20 cellular contexts compared by ENCODE assay signal in genomic region chr1:227903614-227904501, GRCh38. TPM values are rescaled to one million over a fixed set of nuclear protein-coding genes. Genes with fewer than 3 reads are reported as not detected.
A peak's percentile ranks its signal among the peaks of the same experiment; 100 is the strongest.
DNase-seq lines count a peak whose midpoint lies in the region; ATAC-seq, FAIRE-seq and TF ChIP-seq lines count a peak whose summit lies in the region.
"Had no signal": no experiment of that assay in that cellular context is flagged by ENCODE, and none has a peak within 500 bp of the region (broad histone marks: within the 10 kb centered on the region; RNA-seq: fewer than 3 reads in every experiment).

No MANE protein-coding gene starts in this region.

- POLR2A ChIA-PET in H1 (lab: Charles Lee; ENCODE audit: partially characterized antibody) = interaction anchor here (0.6 to 1.6 kb wide), 2 partner anchors 9 to 34 kb away, joined by 3 to 4 read pairs; no protein-coding TSS in a partner anchor

- H3K4me1 ChIP-seq in right atrium auricular region (no peaks in the 10 kb centered on the region), H1 (replicated peaks in 1 of 4; ENCODE audit: control insufficient read depth in 3 of 4, insufficient read depth in 4 of 4, low read length in 3 of 4) (peaks cover 0 to 11% (median 0%) of the 10 kb centered on the region in 4 experiments; a peak in 3 of 7 replicates), lower lobe of right lung (no peaks in the 10 kb centered on the region), spleen (no peaks in the 10 kb centered on the region)
- H3K4me1 ChIP-seq: HAP-1, Peyer's patch had no signal

- H3K4me2 ChIP-seq in H1 (ENCODE audit: insufficient read depth in 1 of 2, low read depth in 2 of 2, low read length in 2 of 2) = no peak overlapping the region

- H3K4ac ChIP-seq in H1 (replicated peaks; ENCODE audit: insufficient read length, low read depth, low read length) = no peak overlapping the region

- no peak for FAIRE-seq in H1 (lab: Jason Lieb, UNC)
- FAIRE-seq: D721Med, G401.6 had no signal

- intact Hi-C loops in Right ventricle myocardium inferior (cut with DNase I) = no loop called here
- intact Hi-C loops in lower lobe of right lung (cut with DNase I) = no loop called here
- intact Hi-C loops in spleen (cut with DNase I; ENCODE audit: low total_unique reads) = no loop called here

- H3K27me3 ChIP-seq in right atrium auricular region = no peaks in the 10 kb centered on the region
- H3K27me3 ChIP-seq in H1 (replicated peaks in 1 of 4; ENCODE audit: control insufficient read depth in 3 of 4, extremely low read depth in 1 of 4, insufficient read depth in 3 of 4, low read length in 3 of 4) = no peaks in the 10 kb centered on the region; a peak in 2 of 7 replicates
- H3K27me3 ChIP-seq in lower lobe of right lung (ENCODE audit: low read depth) = no peaks in the 10 kb centered on the region
- peaks cover 0 to 5% (median 0%) of the 10 kb centered on the region in 7 donors for H3K27me3 ChIP-seq in spleen (replicated peaks in 1 of 7)
- H3K27me3 ChIP-seq: BLaER1 treated with 17β-estradiol and CSF1 and Interleukin-3, amounts not matched to agents 10 nM and 100 nM; Peyer's patch had no signal

- no peak overlapping the region for H3K18ac ChIP-seq in H1 (ENCODE audit: extremely low read depth, low read length)

- no peak overlapping the region for H3K23ac ChIP-seq in H1 (ENCODE audit: insufficient read length)

- no peak overlapping the region for H3K14ac ChIP-seq in H1 (ENCODE audit: insufficient read length)

- no peaks in the 10 kb centered on the region for H3K79me2 ChIP-seq in H1 (ENCODE audit: control insufficient read depth in 1 of 2, insufficient read depth in 2 of 2, low read length in 2 of 2)

- no peak for TF ChIP-seq POLR2A in H1 (IDR thresholded peaks at IDR 0.05; ENCODE audit: control extremely low read depth in 1 of 2, low read depth in 2 of 2, low read length in 2 of 2)
- no peak for TF ChIP-seq POLR2A in spleen (IDR thresholded peaks at IDR 0.05)

- ATAC-seq in Right ventricle myocardium inferior (no peak), lower lobe of right lung (peak in 1 of 2 donors; percentile 10), GM19463 (IDR thresholded peaks at IDR 0.05; ENCODE audit: unreplicated experiment) (no peak)

- peak overlapping the region; percentile 26; the same call in 1 of the 2 replicates for H2BK5ac ChIP-seq in H1 (ENCODE audit: low read depth, low read length)

- no peaks in the 10 kb centered on the region for H4K20me1 ChIP-seq in H1 (replicated peaks in 1 of 2; ENCODE audit: control insufficient read depth in 1 of 2, insufficient read depth in 2 of 2, low read length in 2 of 2)
- H4K20me1 ChIP-seq: BLaER1 treated with 17β-estradiol and CSF1 and Interleukin-3, amounts not matched to agents 10 nM and 100 nM had no signal

- no peaks in the 10 kb centered on the region for H3K79me1 ChIP-seq in H1 (ENCODE audit: low read depth, low read length)

- no peak overlapping the region for H3K9ac ChIP-seq in H1 (replicated peaks in 1 of 4; ENCODE audit: extremely low read depth in 1 of 4, low read depth in 3 of 4, low read length in 3 of 4)
- H3K9ac ChIP-seq: BLaER1 treated with 17β-estradiol and CSF1 and Interleukin-3, amounts not matched to agents 10 nM and 100 nM had no signal

- H4K8ac ChIP-seq in H1 (ENCODE audit: extremely low read depth, insufficient read depth, low read length) = peak overlapping the region; percentile 11

- WGBS in H1 (ENCODE audit: extremely low coverage in 1 of 2, insufficient coverage in 1 of 2, insufficient read length in 1 of 2, insufficient replicate concordance in 2 of 2, low coverage in 1 of 2, low lambda C conversion rate in 2 of 2, missing lambda C conversion rate in 1 of 2), 2 experiments = 86% methylated on average over 19 of the region's 22 CpGs; no CpG with 5 or more reads in 1 of the 2 experiments
- 86 to 93% (median 90%) methylated on average over 7 to 22 of the region's 22 CpGs for WGBS in spleen, 5 donors

- H3K4me3 ChIP-seq in right atrium auricular region = no peak overlapping the region
- H3K4me3 ChIP-seq in H1 (ENCODE audit: extremely low read depth in 1 of 4, insufficient read depth in 2 of 4, low read depth in 3 of 4, low read length in 4 of 4) = no peak overlapping the region
- H3K4me3 ChIP-seq in lower lobe of right lung = no peak overlapping the region
- no peak overlapping the region for H3K4me3 ChIP-seq in spleen
- H3K4me3 ChIP-seq: BLaER1 treated with 17β-estradiol and CSF1 and Interleukin-3, amounts not matched to agents 10 nM and 100 nM; HAP-1; Peyer's patch had no signal

- no peak overlapping the region for H2AK5ac ChIP-seq in H1 (ENCODE audit: low read depth, low read length)

- H3K27ac ChIP-seq in right atrium auricular region (no peak overlapping the region), H1 (ENCODE audit: low read depth, low read length) (no peak overlapping the region), lower lobe of right lung (no peak overlapping the region), spleen (no peak overlapping the region)
- H3K27ac ChIP-seq: BLaER1 treated with 17β-estradiol and CSF1 and Interleukin-3, amounts not matched to agents 10 nM and 100 nM; Peyer's patch had no signal

- TF ChIP-seq RAD21 in H1 (IDR thresholded peaks at IDR 0.05 in 1 of 2, conservative IDR thresholded peaks at IDR 0.05 in 1 of 2; ENCODE audit: low read depth in 2 of 2, low read length in 2 of 2) = no peak

- TF ChIP-seq EP300 in H1 (IDR thresholded peaks at IDR 0.05; ENCODE audit: borderline replicate concordance in 1 of 2, low read depth in 2 of 2, low read length in 2 of 2) = no peak

- no peak overlapping the region for H2BK15ac ChIP-seq in H1 (ENCODE audit: low read length)

- no peak overlapping the region for H3K56ac ChIP-seq in H1 (replicated peaks; ENCODE audit: insufficient read length, low read depth, low read length)

- DNase-seq in Right ventricle myocardium inferior (ENCODE audit: missing footprints) (peak; percentile 54), right atrium auricular region (ENCODE audit: low spot score) (no peak), H1 (ENCODE audit: low read depth in 1 of 2, low spot score in 2 of 2) (no peak), lower lobe of right lung (peak; percentile 39), spleen (peak; percentile 73), NCI-H2107 (lab: John Stamatoyannopoulos, UW) (no peak)
- no peak for DNase-seq in activated CD4-positive, alpha-beta T cell treated with anti-CD3 and anti-CD28 coated beads for 48 hours
- DNase-seq: DND-41, KBM-7, NCI-H1436, NCI-H2081, NCI-H524, Peyer's patch, SHP77 had no signal

- no peaks in the 10 kb centered on the region; the same call in 1 of the 2 replicates for H3K23me2 ChIP-seq in H1 (ENCODE audit: low read depth, low read length)

- no peak overlapping the region for H2BK120ac ChIP-seq in H1 (replicated peaks; ENCODE audit: low read depth, low read length)

- H4K5ac ChIP-seq in H1 (ENCODE audit: insufficient read length, low read depth, low read length) = no peak overlapping the region

- CTCF ChIA-PET in H1 (lab: Charles Lee; ENCODE audit: partially characterized antibody) = interaction anchor here (1.4 to 2.8 kb wide), 4 partner anchors 12 to 173 kb away, joined by 3 to 16 read pairs (median 8); no protein-coding TSS in a partner anchor

- H2AFZ ChIP-seq in H1 (ENCODE audit: low read length) = no peak overlapping the region

- H2BK12ac ChIP-seq in H1 (ENCODE audit: low read depth, low read length) = no peak overlapping the region

- H3K9me3 ChIP-seq in right atrium auricular region = no peaks in the 10 kb centered on the region
- no peaks in the 10 kb centered on the region for H3K9me3 ChIP-seq in H1 (ENCODE audit: insufficient read depth in 2 of 2, low read depth in 1 of 2, low read length in 1 of 2)
- no peaks in the 10 kb centered on the region for H3K9me3 ChIP-seq in lower lobe of right lung
- H3K9me3 ChIP-seq in spleen = no peaks in the 10 kb centered on the region
- H3K9me3 ChIP-seq: BLaER1 treated with 17β-estradiol and CSF1 and Interleukin-3, amounts not matched to agents 10 nM and 100 nM; HAP-1; Peyer's patch had no signal

- H2BK20ac ChIP-seq in H1 (ENCODE audit: low read length) = no peak overlapping the region

- no peaks in the 10 kb centered on the region for H3K36me3 ChIP-seq in right atrium auricular region
- no peaks in the 10 kb centered on the region for H3K36me3 ChIP-seq in H1 (ENCODE audit: control insufficient read depth in 2 of 4, insufficient read depth in 4 of 4, low read length in 3 of 4)
- H3K36me3 ChIP-seq in lower lobe of right lung = no peaks in the 10 kb centered on the region
- H3K36me3 ChIP-seq in spleen = no peaks in the 10 kb centered on the region
- H3K36me3 ChIP-seq: BLaER1 treated with 17β-estradiol and CSF1 and Interleukin-3, amounts not matched to agents 10 nM and 100 nM; HAP-1; Peyer's patch had no signal

- no peak overlapping the region for H4K91ac ChIP-seq in H1 (replicated peaks; ENCODE audit: insufficient read length, low read length)

- no peak for TF ChIP-seq CTCF in right atrium auricular region (IDR thresholded peaks at IDR 0.05)
- TF ChIP-seq CTCF in H1 (IDR thresholded peaks at IDR 0.05; ENCODE audit: control extremely low read depth in 1 of 3, insufficient read depth in 1 of 3, low read depth in 1 of 3, low read length in 3 of 3) = no peak
- no peak for TF ChIP-seq CTCF in lower lobe of right lung (IDR thresholded peaks at IDR 0.05)
- no peak for TF ChIP-seq CTCF in spleen (IDR thresholded peaks at IDR 0.05 in 8 of 11, conservative IDR thresholded peaks at IDR 0.05 in 3 of 11)

TF ChIP-seq in H1, 55 proteins besides CTCF, POLR2A, EP300 and RAD21 (continues in another document):
- TF ChIP-seq BRCA1 (IDR thresholded peaks at IDR 0.05; ENCODE audit: low read depth, low read length) (no peak), SRF (IDR thresholded peaks at IDR 0.05; ENCODE audit: low read depth, low read length) (no peak), RBBP5 (IDR thresholded peaks at IDR 0.05; ENCODE audit: borderline replicate concordance, low read depth, low read length) (no peak), BCL11A (IDR thresholded peaks at IDR 0.05; ENCODE audit: low read depth in 2 of 2, low read length in 2 of 2) (no peak), SP2 (IDR thresholded peaks at IDR 0.05; ENCODE audit: low read length) (no peak)

RNA-seq across cellular contexts. Expression of gene WNT9A, which starts 43.9 kb away (rescaled TPM):
- 0.73 TPM for total RNA-seq in Right ventricle myocardium inferior
- total RNA-seq in right atrium auricular region = 1 to 10 TPM in 1 of 2 donors, under 1 TPM in 1; 0.78 to 2.2 TPM
- total RNA-seq in H1 (2021; fragmentation: NEBNext Ultra II Directional; extraction: Animal tissue kit (Norgen Biotek cat#: 25700)) = 0.78 and 1.1 TPM in 2 replicates
- 1.5 and 2.2 TPM in 2 replicates for polyA plus RNA-seq in H1 (2011; rRNA removed)
- polyA plus RNA-seq in H1 (2011; cell fraction: cytosol; rRNA removed) = 2.0 TPM
- 3.0 TPM for polyA plus RNA-seq in H1 (2011; cell fraction: nucleus; rRNA removed)
- 1.4 to 2.0 TPM (median 1.9 TPM) in 4 replicates for polyA plus RNA-seq in H1 (2012, experiment 1 of 2)
- polyA plus RNA-seq in H1 (2012, experiment 2 of 2) = 0.67 TPM
- polyA plus RNA-seq in H1 (2013, experiment 1 of 2) = 0.41 TPM
- polyA plus RNA-seq in H1 (2013, experiment 2 of 2) = 0.50 TPM
- 1.9 and 2.1 TPM in 2 replicates for polyA minus RNA-seq in H1 (2011; rRNA and poly(A)+ RNA removed)
- 0.95 TPM for polyA minus RNA-seq in H1 (2011; cell fraction: cytosol; rRNA and poly(A)+ RNA removed)
- polyA minus RNA-seq in H1 (2011; cell fraction: nucleus; rRNA and poly(A)+ RNA removed) = 1.2 TPM
- 7.0 TPM for total RNA-seq in lower lobe of right lung
- total RNA-seq in spleen = 1 to 10 TPM in 4 of 7 donors, under 1 TPM in 3; 0.37 to 3.6 (median 1.2) TPM
- polyA plus RNA-seq in spleen = under 1 TPM; 0.08 to 0.70 (median 0.11) TPM
- polyA plus RNA-seq: CD8-positive, alpha-beta memory T cell had no signal

Comparison
In these comparisons a context has a peak if more than half of its experiments do, and no peak if none do; other contexts are left out.
1. DNase-seq: peak in Right ventricle myocardium inferior (single experiment), lower lobe of right lung (single experiment) and spleen (single experiment); none in right atrium auricular region (single experiment), H1 (0 of 2), NCI-H2107 (single experiment) and activated CD4-positive, alpha-beta T cell treated with anti-CD3 and anti-CD28 coated beads for 48 hours (single experiment).